Comparison of ENCODE assay signal across 10 cellular contexts in genomic region chr1:2148691-2149090, GRCh38. TPM values are rescaled to one million over a fixed set of nuclear protein-coding genes. Genes with fewer than 3 reads are reported as not detected.
DNase-seq lines count a peak whose midpoint lies in the region; ATAC-seq and TF ChIP-seq lines count a peak whose summit lies in the region.
"Had no signal": no experiment of that assay in that cellular context is flagged by ENCODE, and none has a peak within 500 bp of the region (broad histone marks: within the 10 kb centered on the region; RNA-seq: fewer than 3 reads in every experiment).

No MANE protein-coding gene starts in this region.

- no peak for TF ChIP-seq POLR2A in breast epithelium (IDR thresholded peaks at IDR 0.05)

- no peak overlapping the region for H3K4me3 ChIP-seq in breast epithelium
- H3K4me3 ChIP-seq: adrenal gland had no signal

- no peak for ATAC-seq in GM21367 (IDR thresholded peaks at IDR 0.05; ENCODE audit: unreplicated experiment)
- no peak for ATAC-seq in GM18909 (IDR thresholded peaks at IDR 0.05; ENCODE audit: poor library complexity, unreplicated experiment)
- no peak for ATAC-seq in omental fat pad (ENCODE audit: low FRiP score)

- H3K4me1 ChIP-seq in breast epithelium = no peaks in the 10 kb centered on the region
- H3K4me1 ChIP-seq: adrenal gland had no signal

- H3K4me3 Mint-ChIP-seq in activated CD4-positive, alpha-beta T cell treated with anti-CD3 and anti-CD28 coated beads, Interleukin-2, amount 10 ng/mL, durations not matched to agents 7 days and 5 days = no peak overlapping the region

- intact Hi-C loops in breast epithelium (cut with DNase I; ENCODE audit: low total_unique reads) = no loop called here

- no peaks in the 10 kb centered on the region for H3K27me3 Mint-ChIP-seq in activated CD4-positive, alpha-beta T cell treated with anti-CD3 and anti-CD28 coated beads, Interleukin-2, amount 10 ng/mL, durations not matched to agents 7 days and 5 days

- H3K27ac ChIP-seq in breast epithelium = no peak overlapping the region

- DNase-seq in Kasumi-1 (lab: John Stamatoyannopoulos, UW) (peak; percentile 91 to 95), dermis blood vessel endothelial cell (peak; percentile 77), omental fat pad (ENCODE audit: low spot score) (no peak), breast epithelium (ENCODE audit: low spot score in 2 of 2) (no peak)
- peak; percentile 82 for DNase-seq in activated CD4-positive, alpha-beta T cell treated with anti-CD3 and anti-CD28 coated beads, Interleukin-2, amount 10 ng/mL, durations not matched to agents 7 days and 5 days
- DNase-seq in stimulated activated CD4-positive, alpha-beta T cell treated with anti-CD3 and anti-CD28 coated beads, Interleukin-4, amount 100 ng/mL, for 1 hour = peak; percentile 18
- DNase-seq: NCI-H1105 had no signal

- H3K4me1 Mint-ChIP-seq in activated CD4-positive, alpha-beta T cell treated with anti-CD3 and anti-CD28 coated beads, Interleukin-2, amount 10 ng/mL, durations not matched to agents 7 days and 5 days = peaks cover 16% of the 10 kb centered on the region

- H3K36me3 Mint-ChIP-seq in activated CD4-positive, alpha-beta T cell treated with anti-CD3 and anti-CD28 coated beads, Interleukin-2, amount 10 ng/mL, durations not matched to agents 7 days and 5 days (ENCODE audit: low read depth) = peaks cover 4% of the 10 kb centered on the region

- H3K36me3 ChIP-seq in breast epithelium = no peaks in the 10 kb centered on the region

- no peaks in the 10 kb centered on the region for H3K27me3 ChIP-seq in breast epithelium
- H3K27me3 ChIP-seq: adrenal gland had no signal

- no peaks in the 10 kb centered on the region for H3K9me3 ChIP-seq in breast epithelium
- H3K9me3 ChIP-seq: adrenal gland had no signal

- H3K9me3 Mint-ChIP-seq in activated CD4-positive, alpha-beta T cell treated with anti-CD3 and anti-CD28 coated beads, Interleukin-2, amount 10 ng/mL, durations not matched to agents 7 days and 5 days = no peaks in the 10 kb centered on the region

- CTCF ChIA-PET in activated CD4-positive, alpha-beta T cell treated with anti-CD3 and anti-CD28 coated beads, Interleukin-2, amount 10 ng/mL, durations not matched to agents 7 days and 5 days (lab: Charles Lee) = interaction anchor here (0.8 to 3.1 kb wide), 3 partner anchors 16 to 46 kb away, joined by 3 to 10 read pairs (median 5); partner anchors contain the start of gene FAAP20

- no peak for TF ChIP-seq CTCF in omental fat pad (IDR thresholded peaks at IDR 0.05)
- TF ChIP-seq CTCF in breast epithelium (IDR thresholded peaks at IDR 0.05) = no peak

- H3K27ac Mint-ChIP-seq in activated CD4-positive, alpha-beta T cell treated with anti-CD3 and anti-CD28 coated beads, Interleukin-2, amount 10 ng/mL, durations not matched to agents 7 days and 5 days = no peak overlapping the region

- POLR2A ChIA-PET in activated CD4-positive, alpha-beta T cell treated with anti-CD3 and anti-CD28 coated beads, Interleukin-2, amount 10 ng/mL, durations not matched to agents 7 days and 5 days (lab: Charles Lee) = no interaction called here

RNA-seq across cellular contexts. Expression of gene FAAP20, which starts 45.9 kb away (rescaled TPM):
- 10 to 100 TPM; 61.3 to 66.2 TPM for total RNA-seq in activated CD4-positive, alpha-beta T cell treated with anti-CD3 and anti-CD28 coated beads, Interleukin-2, amount 10 ng/mL, durations not matched to agents 7 days and 5 days
- total RNA-seq in dermis blood vessel endothelial cell (16.0 and 21.8 TPM in 2 replicates), omental fat pad (10 to 100 TPM; 14.2 to 24.9 (median 21.8) TPM), breast epithelium (10 to 100 TPM; 28.6 to 33.1 (median 29.9) TPM)

Comparison
In these comparisons a context has a peak if more than half of its experiments do, and no peak if none do; other contexts are left out.
1. DNase-seq: peak in Kasumi-1 (2 of 2), activated CD4-positive, alpha-beta T cell treated with anti-CD3 and anti-CD28 coated beads, Interleukin-2, amount 10 ng/mL, durations not matched to agents 7 days and 5 days (single experiment), dermis blood vessel endothelial cell (single experiment) and stimulated activated CD4-positive, alpha-beta T cell treated with anti-CD3 and anti-CD28 coated beads, Interleukin-4, amount 100 ng/mL, for 1 hour (single experiment); none in omental fat pad (single experiment) and breast epithelium (0 of 2).